1 cellular context compared by ENCODE assay signal in the genomic region with DNA sequence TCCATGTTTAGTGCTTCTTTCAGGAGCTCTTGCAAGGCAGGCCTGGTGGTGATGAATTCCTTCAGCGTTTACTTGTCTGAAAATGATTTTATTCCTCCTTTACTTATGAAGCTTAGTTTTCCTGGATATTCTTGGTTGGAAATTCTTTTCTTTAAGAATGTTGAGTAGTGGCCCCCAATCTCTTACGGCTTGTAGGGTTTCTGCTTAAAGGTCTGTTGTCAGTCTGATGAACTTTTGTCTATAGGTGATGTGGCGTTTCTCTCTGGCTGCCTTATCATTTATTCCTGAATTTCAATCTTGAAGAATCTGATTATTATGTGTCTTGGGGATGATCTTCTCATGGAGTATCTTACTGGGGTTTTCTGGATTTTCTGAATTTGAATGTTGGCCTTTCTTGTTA.
TF ChIP-seq lines count a peak whose summit lies in the region.

No MANE protein-coding gene starts in this region.

TF ChIP-seq in GM12878, 131 proteins besides CTCF, POLR2A, EP300 and RAD21:
- no peak for TF ChIP-seq ZNF274 (IDR thresholded peaks at IDR 0.05; ENCODE audit: insufficient read depth, insufficient read length)
- TF ChIP-seq, protein P1, sequence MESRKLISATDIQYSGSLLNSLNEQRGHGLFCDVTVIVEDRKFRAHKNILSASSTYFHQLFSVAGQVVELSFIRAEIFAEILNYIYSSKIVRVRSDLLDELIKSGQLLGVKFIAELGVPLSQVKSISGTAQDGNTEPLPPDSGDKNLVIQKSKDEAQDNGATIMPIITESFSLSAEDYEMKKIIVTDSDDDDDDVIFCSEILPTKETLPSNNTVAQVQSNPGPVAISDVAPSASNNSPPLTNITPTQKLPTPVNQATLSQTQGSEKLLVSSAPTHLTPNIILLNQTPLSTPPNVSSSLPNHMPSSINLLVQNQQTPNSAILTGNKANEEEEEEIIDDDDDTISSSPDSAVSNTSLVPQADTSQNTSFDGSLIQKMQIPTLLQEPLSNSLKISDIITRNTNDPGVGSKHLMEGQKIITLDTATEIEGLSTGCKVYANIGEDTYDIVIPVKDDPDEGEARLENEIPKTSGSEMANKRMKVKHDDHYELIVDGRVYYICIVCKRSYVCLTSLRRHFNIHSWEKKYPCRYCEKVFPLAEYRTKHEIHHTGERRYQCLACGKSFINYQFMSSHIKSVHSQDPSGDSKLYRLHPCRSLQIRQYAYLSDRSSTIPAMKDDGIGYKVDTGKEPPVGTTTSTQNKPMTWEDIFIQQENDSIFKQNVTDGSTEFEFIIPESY (IDR thresholded peaks at IDR 0.05): peak; percentile 83; the same call in 1 of the 2 replicates
